In genomic region chr11:117421041-117421440, GRCh38 we compare ENCODE assay signal across 1 cellular context.
TF ChIP-seq lines count a peak whose summit lies in the region.

No MANE protein-coding gene starts in this region.

TF ChIP-seq in IMR-90, 13 proteins besides CTCF, POLR2A, EP300 and RAD21 (continued from another document):
- TF ChIP-seq USF2 (IDR thresholded peaks at IDR 0.05; ENCODE audit: low read depth, low read length) (no peak), BHLHE40 (IDR thresholded peaks at IDR 0.05; ENCODE audit: low read depth, low read length) (no peak), RCOR1 (IDR thresholded peaks at IDR 0.05; ENCODE audit: insufficient replicate concordance, low read length) (no peak), ELK1 (IDR thresholded peaks at IDR 0.05; ENCODE audit: borderline replicate concordance, low read depth, low read length) (no peak), MAFK (IDR thresholded peaks at IDR 0.05; ENCODE audit: low read depth, low read length) (no peak), NFE2L2 (IDR thresholded peaks at IDR 0.05; ENCODE audit: low read depth, low read length) (no peak)
TF ChIP-seq in IMR-90: peak in this region for 0.
